18 cellular contexts compared by ENCODE assay signal in the genomic region with DNA sequence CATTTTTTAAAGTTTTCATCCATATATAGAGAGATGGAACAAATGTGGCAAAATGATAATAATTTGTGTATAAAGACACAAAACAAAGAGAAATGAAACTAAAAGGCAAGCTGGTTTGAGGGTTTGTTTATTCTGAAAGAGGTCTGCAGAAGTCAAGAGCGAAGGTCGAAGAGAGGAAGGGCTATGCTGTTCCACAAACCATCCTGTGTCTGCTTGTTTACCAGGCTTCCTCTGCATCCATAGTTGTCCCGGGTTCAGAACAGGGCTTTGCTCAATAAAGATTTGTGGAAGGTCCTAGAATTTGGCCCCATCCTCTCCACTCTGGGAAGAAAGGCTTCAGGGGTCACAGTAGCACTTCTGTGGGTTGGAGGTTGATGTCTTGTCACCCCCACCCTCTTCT. TPM values are rescaled to one million over a fixed set of nuclear protein-coding genes. Genes with fewer than 3 reads are reported as not detected.
DNase-seq lines count a peak whose midpoint lies in the region; ATAC-seq, FAIRE-seq and TF ChIP-seq lines count a peak whose summit lies in the region.
"Had no signal": no experiment of that assay in that cellular context is flagged by ENCODE, and none has a peak within 500 bp of the region (broad histone marks: within the 10 kb centered on the region; RNA-seq: fewer than 3 reads in every experiment).

No MANE protein-coding gene starts in this region.

- intact Hi-C loops in lower leg skin (cut with DNase I; ENCODE audit: low total_unique reads): no loop called here

- no peak overlapping the region for H3K4me3 ChIP-seq in lower leg skin (ENCODE audit: low read depth, poor library complexity, severe bottlenecking)
- no peak overlapping the region for H3K4me3 ChIP-seq in small intestine (ENCODE audit: low read depth in 1 of 2, low read length in 2 of 2)
- H3K4me3 ChIP-seq: GM23248 had no signal

- H3K36me3 ChIP-seq in small intestine (ENCODE audit: control insufficient read depth in 2 of 2, insufficient read depth in 2 of 2, low read length in 2 of 2): no peaks in the 10 kb centered on the region

- no peak for TF ChIP-seq CTCF in GM10266 (IDR thresholded peaks at IDR 0.05; ENCODE audit: control insufficient read depth, insufficient read depth, low read depth, missing control alignments)
- TF ChIP-seq CTCF in lower leg skin (IDR thresholded peaks at IDR 0.05): no peak

- DNase-seq in GM10266 (ENCODE audit: extremely low spot score) (peak; percentile 30), HuH-7 (ENCODE audit: low spot score) (peak; percentile 59), left lobe of liver (ENCODE audit: low spot score) (no peak), lower leg skin (ENCODE audit: low spot score in 2 of 2) (no peak), NCI-H187 (lab: John Stamatoyannopoulos, UW) (no peak), small intestine (no peak), GM19240 (ENCODE audit: insufficient read length, low spot score) (no peak)
- DNase-seq: C1 segment of cervical spinal cord, COR-L47, DMS153, GM23248, Kasumi-1, NCI-H1417, NCI-H2081, NCI-H510A treated with DMSO at 0.1 percent for 48 hours had no signal

- ATAC-seq in GM19023 (IDR thresholded peaks at IDR 0.05; ENCODE audit: unreplicated experiment): peak; percentile 50
- ATAC-seq in left lobe of liver: peak; percentile 70

- no peak overlapping the region for H3K27ac ChIP-seq in small intestine (ENCODE audit: low read depth in 1 of 2, low read length in 1 of 2)
- H3K27ac ChIP-seq: GM23248 had no signal

- TF ChIP-seq POLR2A in lower leg skin (IDR thresholded peaks at IDR 0.05): no peak

- 63 to 65% methylated on average over 3 of the region's 3 CpGs for WGBS in lower leg skin, 2 donors
- WGBS in small intestine, 3 donors: 26 to 44% (median 37%) methylated on average over 3 of the region's 3 CpGs

- H3K9me3 ChIP-seq in small intestine (ENCODE audit: control insufficient read depth, low read depth): no peaks in the 10 kb centered on the region

- no peak for FAIRE-seq in small intestine (lab: Jason Lieb, UNC)
- FAIRE-seq: A204.1 had no signal

- H3K4me1 ChIP-seq in small intestine (ENCODE audit: control insufficient read depth in 2 of 2, insufficient read depth in 1 of 2, low read depth in 1 of 2, low read length in 1 of 2): peaks cover under 1 to 5% of the 10 kb centered on the region in 2 donors

- peaks cover 0 to 5% of the 10 kb centered on the region in 2 donors for H3K27me3 ChIP-seq in small intestine (ENCODE audit: control insufficient read depth in 2 of 2, insufficient read depth in 2 of 2, low read length in 2 of 2)

RNA-seq across cellular contexts. Expression of gene MARVELD3, which starts 2.4 kb away (rescaled TPM):
- total RNA-seq in left lobe of liver (6.0 TPM), lower leg skin (10 to 100 TPM in 2 of 4 donors, 1 to 10 TPM in 2; 3.3 to 11.3 (median 9.5) TPM)
- 10 to 100 TPM; 29.5 to 49.9 (median 31.3) TPM for polyA plus RNA-seq in small intestine
- total RNA-seq: GM23248, RPMI7951 had no signal

RNA-seq across cellular contexts. Expression of gene TAT, which starts 46.7 kb away (rescaled TPM):
- total RNA-seq in left lobe of liver (2,689 TPM), lower leg skin (not detected)
- polyA plus RNA-seq in small intestine: under 1 TPM; 0.10 to 0.54 (median 0.22) TPM
- total RNA-seq: GM23248, RPMI7951 had no signal
- polyA plus RNA-seq: GM23248 had no signal

Comparison
In these comparisons a context has a peak if more than half of its experiments do, and no peak if none do; other contexts are left out.
1. DNase-seq: peak in GM10266 (single experiment) and HuH-7 (single experiment); none in left lobe of liver (single experiment), lower leg skin (0 of 2), NCI-H187 (0 of 2), small intestine (single experiment) and GM19240 (single experiment).
2. RNA of gene TAT, which starts 46.7 kb away (total RNA-seq): 2,689 TPM in left lobe of liver (single experiment); not detected in lower leg skin; every median in the first group is over 1,000 times any median in the second.